21 cellular contexts compared by ENCODE assay signal in the genomic region with DNA sequence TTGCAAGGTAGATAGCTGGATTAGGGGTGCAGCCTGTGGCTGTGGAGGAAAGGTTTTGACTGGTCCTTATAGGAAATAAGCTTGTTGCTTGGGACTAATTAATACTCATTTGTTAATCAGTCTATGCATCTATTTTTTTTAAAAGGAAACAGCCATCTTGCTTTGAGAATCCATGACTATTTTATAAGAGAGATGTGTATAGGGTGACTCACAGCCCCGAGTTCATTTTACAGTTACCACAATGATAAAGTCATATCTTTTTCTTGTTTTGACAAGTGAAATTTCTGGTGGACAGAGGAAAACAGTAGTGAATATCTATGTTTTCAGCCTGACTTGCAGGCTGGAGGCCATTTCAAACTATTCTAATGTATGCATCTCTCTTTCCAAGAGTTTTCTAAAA.
DNase-seq lines count a peak whose midpoint lies in the region; FAIRE-seq and TF ChIP-seq lines count a peak whose summit lies in the region.
"Had no signal": no experiment of that assay in that cellular context is flagged by ENCODE, and none has a peak within 500 bp of the region (broad histone marks: within the 10 kb centered on the region; RNA-seq: fewer than 3 reads in every experiment).

No MANE protein-coding gene starts in this region.

- H3K9ac ChIP-seq in astrocyte (ENCODE audit: low read length) (no peak overlapping the region), smooth muscle cell (ENCODE audit: low read depth) (no peak overlapping the region)

- H3K27ac ChIP-seq in astrocyte (ENCODE audit: low read depth, low read length) (peak overlapping the region; percentile 43), smooth muscle cell (ENCODE audit: low read depth) (no peak overlapping the region)

- no peak for TF ChIP-seq CTCF in astrocyte (IDR thresholded peaks at IDR 0.05; ENCODE audit: insufficient read depth, low read depth, low read length)
- TF ChIP-seq CTCF in fibroblast of the aortic adventitia (IDR thresholded peaks at IDR 0.05; ENCODE audit: insufficient read depth, low read length) = no peak
- TF ChIP-seq CTCF in smooth muscle cell (IDR thresholded peaks at IDR 0.05; ENCODE audit: borderline replicate concordance, insufficient read depth, poor library complexity, severe bottlenecking) = no peak

- H3K4me2 ChIP-seq in astrocyte (ENCODE audit: low read length) (peak overlapping the region; percentile 36), smooth muscle cell (no peak overlapping the region)

- H3K9me3 Mint-ChIP-seq in astrocyte (ENCODE audit: unreplicated experiment) = peaks cover 3% of the 10 kb centered on the region

- H3K27me3 Mint-ChIP-seq in astrocyte (ENCODE audit: low read depth, unreplicated experiment) = peaks cover 6% of the 10 kb centered on the region

- H3K4me3 ChIP-seq in astrocyte (ENCODE audit: insufficient read depth, low read depth, low read length) = no peak overlapping the region
- H3K4me3 ChIP-seq in fibroblast of the aortic adventitia (ENCODE audit: low read depth, low read length) = no peak overlapping the region
- H3K4me3 ChIP-seq in smooth muscle cell = no peak overlapping the region

- no peak overlapping the region for H3K4me3 Mint-ChIP-seq in astrocyte (ENCODE audit: unreplicated experiment)
- H3K4me3 Mint-ChIP-seq: activated CD8-positive, alpha-beta T cell treated with anti-CD3 and anti-CD28 coated beads, Interleukin-2, amount 10 ng/mL, durations not matched to agents 7 days and 5 days had no signal

- DNase-seq in A172 (ENCODE audit: low spot score) (peak; percentile 53), LHCN-M2 (ENCODE audit: low read depth) (peak; percentile 65), astrocyte (ENCODE audit: low read depth) (peak; percentile 69), fibroblast of the aortic adventitia (ENCODE audit: low read depth) (peak; percentile 23), islet precursor cell (no peak), smooth muscle cell (lab: John Stamatoyannopoulos, UW; ENCODE audit: unreplicated experiment) (no peak), pons (ENCODE audit: low spot score) (no peak), RCC 7860 (ENCODE audit: low spot score) (no peak)
- DNase-seq: 8988T; activated CD4-positive, CD25-positive, alpha-beta regulatory T cell treated with anti-CD3 and anti-CD28 coated beads, Interleukin-2, amount 50 U/mL, for 72 hours; activated CD8-positive, alpha-beta T cell treated with anti-CD3 and anti-CD28 coated beads, Interleukin-2, amount 10 ng/mL, durations not matched to agents 7 days and 5 days; activated T-cell treated with anti-CD3 and anti-CD28 coated beads, Interleukin-2, amount 50 U/mL, for 1 hour; aorta; BE2C; kidney glomerular epithelial cell; mesenchymal stem cell; NCI-H1105 treated with DMSO at 0.1 percent for 48 hours; NCI-H2081 treated with DMSO at 0.1 percent for 48 hours; NCI-H446 treated with DMSO at 0.1 percent for 48 hours; stimulated activated CD8-positive, alpha-beta memory T cell treated with anti-CD3 and anti-CD28 coated beads, Interleukin-4, amount 100 ng/mL, for 48 hours had no signal

- no peaks in the 10 kb centered on the region for H3K36me3 Mint-ChIP-seq in astrocyte (ENCODE audit: low read depth, unreplicated experiment)

- no peaks in the 10 kb centered on the region for H4K20me1 ChIP-seq in astrocyte (ENCODE audit: insufficient read depth, low read length)
- H4K20me1 ChIP-seq in smooth muscle cell (ENCODE audit: low read depth) = no peaks in the 10 kb centered on the region

- H3K4me1 ChIP-seq in astrocyte (ENCODE audit: insufficient read depth, low read length) (peaks cover 17% of the 10 kb centered on the region), smooth muscle cell (ENCODE audit: low read depth) (no peaks in the 10 kb centered on the region)
- H3K4me1 ChIP-seq: BE2C had no signal

- FAIRE-seq in astrocyte (lab: Jason Lieb, UNC) (peak; percentile 78), RCC 7860 (lab: Jason Lieb, UNC) (no peak)
- FAIRE-seq: frontal cortex had no signal

- H3K79me2 ChIP-seq in astrocyte (ENCODE audit: insufficient read depth, low read length) = no peaks in the 10 kb centered on the region
- H3K79me2 ChIP-seq in smooth muscle cell (ENCODE audit: low read depth) = no peaks in the 10 kb centered on the region

- H3K9me3 ChIP-seq in astrocyte (ENCODE audit: insufficient read depth, low read depth, low read length) (no peaks in the 10 kb centered on the region), smooth muscle cell (replicated peaks; ENCODE audit: low read depth) (no peaks in the 10 kb centered on the region)
- H3K9me3 ChIP-seq: BE2C had no signal

- H2AFZ ChIP-seq in astrocyte (ENCODE audit: low read depth, low read length) (no peak overlapping the region), smooth muscle cell (ENCODE audit: low read depth) (no peak overlapping the region)

- H3K27me3 ChIP-seq in astrocyte (ENCODE audit: insufficient read depth, low read length) (no peaks in the 10 kb centered on the region), smooth muscle cell (ENCODE audit: low read depth) (no peaks in the 10 kb centered on the region)
- H3K27me3 ChIP-seq: BE2C had no signal

- WGBS in smooth muscle cell (ENCODE audit: low lambda C conversion rate) = 22% methylated on average over 1 of the region's 1 CpG

- peaks cover 11% of the 10 kb centered on the region for H3K4me1 Mint-ChIP-seq in astrocyte (ENCODE audit: low read depth, unreplicated experiment)

- H3F3A ChIP-seq in smooth muscle cell (ENCODE audit: low read depth) = no peaks in the 10 kb centered on the region

- no peak overlapping the region for H3K27ac Mint-ChIP-seq in astrocyte (ENCODE audit: unreplicated experiment)
- H3K27ac Mint-ChIP-seq: activated CD8-positive, alpha-beta T cell treated with anti-CD3 and anti-CD28 coated beads, Interleukin-2, amount 10 ng/mL, durations not matched to agents 7 days and 5 days had no signal

- no peaks in the 10 kb centered on the region for H3K36me3 ChIP-seq in astrocyte (ENCODE audit: insufficient read depth, low read length)
- no peaks in the 10 kb centered on the region for H3K36me3 ChIP-seq in smooth muscle cell (ENCODE audit: low read depth)
- H3K36me3 ChIP-seq: BE2C had no signal

Comparison
In these comparisons a context has a peak if more than half of its experiments do, and no peak if none do; other contexts are left out.
1. DNase-seq: peak in A172 (single experiment), LHCN-M2 (single experiment), astrocyte (single experiment) and fibroblast of the aortic adventitia (single experiment); none in islet precursor cell (single experiment), smooth muscle cell (single experiment), pons (single experiment) and RCC 7860 (single experiment).